In genomic region chr3:132283440-132283839, GRCh38 we compare ENCODE assay signal across 9 cellular contexts. TPM values are rescaled to one million over a fixed set of nuclear protein-coding genes. Genes with fewer than 3 reads are reported as not detected.
DNase-seq lines count a peak whose midpoint lies in the region; ATAC-seq and TF ChIP-seq lines count a peak whose summit lies in the region.
"Had no signal": no experiment of that assay in that cellular context is flagged by ENCODE, and none has a peak within 500 bp of the region (broad histone marks: within the 10 kb centered on the region; RNA-seq: fewer than 3 reads in every experiment).

No MANE protein-coding gene starts in this region.

- H4K20me1 ChIP-seq in Karpas-422 (ENCODE audit: insufficient read depth, low read depth, low read length) = no peaks in the 10 kb centered on the region

- peaks cover 27% of the 10 kb centered on the region for H3K4me1 ChIP-seq in HUES64 (ENCODE audit: insufficient read depth, low read length)
- H3K4me1 ChIP-seq in body of pancreas = peaks cover 28% of the 10 kb centered on the region
- no peaks in the 10 kb centered on the region for H3K4me1 ChIP-seq in Karpas-422 (ENCODE audit: low read length)
- no peaks in the 10 kb centered on the region for H3K4me1 ChIP-seq in tibial artery

- DNase-seq in GDM1 (lab: John Stamatoyannopoulos, UW) (peak; percentile 41), body of pancreas (peak in 1 of 4 donors; percentile 54), myocyte (ENCODE audit: low read depth) (peak; percentile 7), Karpas-422 (no peak), tibial artery (no peak)
- DNase-seq in activated CD4-positive, alpha-beta T cell treated with anti-CD3 and anti-CD28 coated beads for 4 hours = no peak
- DNase-seq: T-cell had no signal

- TF ChIP-seq POLR2A in body of pancreas (IDR thresholded peaks at IDR 0.05) = peak in 1 of 3 donors; percentile 10

- H3K9me2 ChIP-seq in Karpas-422 (replicated peaks; ENCODE audit: insufficient read depth, low read length) = no peaks in the 10 kb centered on the region

- intact Hi-C loops in body of pancreas (cut with DNase I) (no loop called here), tibial artery (cut with DNase I; ENCODE audit: low total_unique reads) (no loop called here)

- 61% methylated on average over 1 of the region's 1 CpG for WGBS in HUES64
- WGBS in body of pancreas, 2 donors = 53 to 56% methylated on average over 1 of the region's 1 CpG

- H3K36me3 ChIP-seq in HUES64 (ENCODE audit: insufficient read depth, low read length) = no peaks in the 10 kb centered on the region
- no peaks in the 10 kb centered on the region for H3K36me3 ChIP-seq in body of pancreas (replicated peaks in 1 of 2; ENCODE audit: insufficient read depth in 1 of 2, low read depth in 2 of 2)
- no peaks in the 10 kb centered on the region for H3K36me3 ChIP-seq in Karpas-422 (ENCODE audit: insufficient read depth, low read length)
- H3K36me3 ChIP-seq in tibial artery = no peaks in the 10 kb centered on the region

- TF ChIP-seq CTCF in body of pancreas (IDR thresholded peaks at IDR 0.05) (no peak), tibial artery (IDR thresholded peaks at IDR 0.05) (no peak)

- H3K9me3 ChIP-seq in HUES64 (ENCODE audit: insufficient read depth, low read depth, low read length) (peaks cover 13% of the 10 kb centered on the region), body of pancreas (no peaks in the 10 kb centered on the region), Karpas-422 (ENCODE audit: low read length) (no peaks in the 10 kb centered on the region), tibial artery (peaks cover 0 to 8% (median 6%) of the 10 kb centered on the region in 3 donors)

- H3K27me3 ChIP-seq in HUES64 (ENCODE audit: insufficient read depth, low read length) (no peaks in the 10 kb centered on the region), body of pancreas (no peaks in the 10 kb centered on the region), Karpas-422 (ENCODE audit: low read length) (no peaks in the 10 kb centered on the region), tibial artery (no peaks in the 10 kb centered on the region)

- H3K9ac ChIP-seq in HUES64 (ENCODE audit: low read depth, low read length) (no peak overlapping the region), Karpas-422 (ENCODE audit: low read length) (no peak overlapping the region)

- no peak overlapping the region for H2AFZ ChIP-seq in Karpas-422 (ENCODE audit: low read length)

- H3K27ac ChIP-seq in HUES64 (ENCODE audit: low read depth, low read length) (peak overlapping the region; percentile 69), body of pancreas (peak overlapping the region in 2 of 4 donors; percentile 6 to 48), Karpas-422 (ENCODE audit: low read length) (no peak overlapping the region), tibial artery (no peak overlapping the region)

- H3K4me3 ChIP-seq in HUES64 (ENCODE audit: low read length) (no peak overlapping the region), body of pancreas (no peak overlapping the region), Karpas-422 (ENCODE audit: low read length) (no peak overlapping the region), tibial artery (no peak overlapping the region)

- ATAC-seq in body of pancreas = peak; percentile 31
- ATAC-seq in HG02884 (IDR thresholded peaks at IDR 0.05; ENCODE audit: unreplicated experiment) = no peak
- ATAC-seq: T-cell had no signal

- no peak overlapping the region for H3K4me2 ChIP-seq in Karpas-422 (ENCODE audit: low read depth, low read length, poor library complexity, severe bottlenecking)

- H3K79me2 ChIP-seq in Karpas-422 (ENCODE audit: low read length) = no peaks in the 10 kb centered on the region

RNA-seq across cellular contexts. Expression of gene ACP3, which starts 33.8 kb away (rescaled TPM):
- 1.2 TPM for polyA plus RNA-seq in HUES64 (2013, experiment 1 of 2)
- polyA plus RNA-seq in HUES64 (2013, experiment 2 of 2) = 2.3 TPM
- total RNA-seq in body of pancreas (1 to 10 TPM in 1 of 2 donors, under 1 TPM in 1; 0.33 to 1.6 TPM), myocyte (0.32 and 0.57 TPM in 2 replicates)
- polyA plus RNA-seq in myocyte (2012) = 0.37 TPM
- total RNA-seq in Karpas-422 (2014; rRNA removed; shearing (Covaris generic); ENCODE audit: low replicate concordance) = 0.36 and 0.71 TPM in 2 replicates
- total RNA-seq: T-cell had no signal

Comparison
In these comparisons a context has a peak if more than half of its experiments do, and no peak if none do; other contexts are left out.
1. DNase-seq: peak in GDM1 (single experiment) and myocyte (single experiment); none in activated CD4-positive, alpha-beta T cell treated with anti-CD3 and anti-CD28 coated beads for 4 hours (0 of 2), Karpas-422 (single experiment) and tibial artery (0 of 2).